In the genomic region with DNA sequence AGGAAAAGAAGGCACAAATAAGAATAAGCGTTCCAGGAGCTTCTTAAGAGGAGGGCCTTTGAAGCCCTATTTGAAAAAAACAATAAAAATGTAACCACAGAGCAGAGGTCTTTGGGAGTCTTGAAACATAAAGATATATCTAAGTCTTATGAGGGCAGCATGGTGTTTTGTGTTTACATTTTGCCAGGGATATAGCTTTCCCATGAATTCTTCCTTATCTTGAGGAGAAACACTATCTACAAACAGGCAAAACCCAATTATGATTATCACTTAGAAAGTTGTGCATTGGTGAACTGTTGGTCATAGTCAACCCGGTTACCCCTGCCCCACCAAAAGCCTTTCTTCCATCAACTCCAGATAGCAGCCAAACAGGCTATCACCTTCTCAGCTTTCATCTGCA, we compare ENCODE assay signal across 1 cellular context.
TF ChIP-seq lines count a peak whose summit lies in the region.

No MANE protein-coding gene starts in this region.

TF ChIP-seq in HepG2, 621 proteins besides CTCF, POLR2A, EP300 and RAD21:
- TF ChIP-seq ZNF335 (CRISPR knock-in tag; IDR thresholded peaks at IDR 0.05), result no peak
- TF ChIP-seq ZNF383 (CRISPR knock-in tag; IDR thresholded peaks at IDR 0.05; ENCODE audit: borderline replicate concordance), result no peak
- TF ChIP-seq, protein P1, sequence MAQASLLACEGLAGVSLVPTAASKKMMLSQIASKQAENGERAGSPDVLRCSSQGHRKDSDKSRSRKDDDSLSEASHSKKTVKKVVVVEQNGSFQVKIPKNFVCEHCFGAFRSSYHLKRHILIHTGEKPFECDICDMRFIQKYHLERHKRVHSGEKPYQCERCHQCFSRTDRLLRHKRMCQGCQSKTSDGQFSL (CRISPR knock-in tag; IDR thresholded peaks at IDR 0.05), result no peak
- TF ChIP-seq, protein P2, sequence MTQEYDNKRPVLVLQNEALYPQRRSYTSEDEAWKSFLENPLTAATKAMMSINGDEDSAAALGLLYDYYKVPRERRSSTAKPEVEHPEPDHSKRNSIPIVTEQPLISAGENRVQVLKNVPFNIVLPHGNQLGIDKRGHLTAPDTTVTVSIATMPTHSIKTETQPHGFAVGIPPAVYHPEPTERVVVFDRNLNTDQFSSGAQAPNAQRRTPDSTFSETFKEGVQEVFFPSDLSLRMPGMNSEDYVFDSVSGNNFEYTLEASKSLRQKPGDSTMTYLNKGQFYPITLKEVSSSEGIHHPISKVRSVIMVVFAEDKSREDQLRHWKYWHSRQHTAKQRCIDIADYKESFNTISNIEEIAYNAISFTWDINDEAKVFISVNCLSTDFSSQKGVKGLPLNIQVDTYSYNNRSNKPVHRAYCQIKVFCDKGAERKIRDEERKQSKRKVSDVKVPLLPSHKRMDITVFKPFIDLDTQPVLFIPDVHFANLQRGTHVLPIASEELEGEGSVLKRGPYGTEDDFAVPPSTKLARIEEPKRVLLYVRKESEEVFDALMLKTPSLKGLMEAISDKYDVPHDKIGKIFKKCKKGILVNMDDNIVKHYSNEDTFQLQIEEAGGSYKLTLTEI (CRISPR knock-in tag; conservative IDR thresholded peaks at IDR 0.05), result no peak
- no peak for TF ChIP-seq ZNF597 (CRISPR knock-in tag; IDR thresholded peaks at IDR 0.05)
- TF ChIP-seq, protein P3, sequence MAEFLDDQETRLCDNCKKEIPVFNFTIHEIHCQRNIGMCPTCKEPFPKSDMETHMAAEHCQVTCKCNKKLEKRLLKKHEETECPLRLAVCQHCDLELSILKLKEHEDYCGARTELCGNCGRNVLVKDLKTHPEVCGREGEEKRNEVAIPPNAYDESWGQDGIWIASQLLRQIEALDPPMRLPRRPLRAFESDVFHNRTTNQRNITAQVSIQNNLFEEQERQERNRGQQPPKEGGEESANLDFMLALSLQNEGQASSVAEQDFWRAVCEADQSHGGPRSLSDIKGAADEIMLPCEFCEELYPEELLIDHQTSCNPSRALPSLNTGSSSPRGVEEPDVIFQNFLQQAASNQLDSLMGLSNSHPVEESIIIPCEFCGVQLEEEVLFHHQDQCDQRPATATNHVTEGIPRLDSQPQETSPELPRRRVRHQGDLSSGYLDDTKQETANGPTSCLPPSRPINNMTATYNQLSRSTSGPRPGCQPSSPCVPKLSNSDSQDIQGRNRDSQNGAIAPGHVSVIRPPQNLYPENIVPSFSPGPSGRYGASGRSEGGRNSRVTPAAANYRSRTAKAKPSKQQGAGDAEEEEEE (CRISPR knock-in tag; IDR thresholded peaks at IDR 0.05; ENCODE audit: borderline replicate concordance), result no peak
